Comparison of ENCODE assay signal across 36 cellular contexts in genomic region chr12:113316155-113316554, GRCh38. TPM values are rescaled to one million over a fixed set of nuclear protein-coding genes. Genes with fewer than 3 reads are reported as not detected.
DNase-seq lines count a peak whose midpoint lies in the region; ATAC-seq and TF ChIP-seq lines count a peak whose summit lies in the region.
"Had no signal": no experiment of that assay in that cellular context is flagged by ENCODE, and none has a peak within 500 bp of the region (broad histone marks: within the 10 kb centered on the region; RNA-seq: fewer than 3 reads in every experiment).

No MANE protein-coding gene starts in this region.

- no peaks in the 10 kb centered on the region for H3K27me3 Mint-ChIP-seq in osteocyte (ENCODE audit: unreplicated experiment)
- H3K27me3 Mint-ChIP-seq: activated CD8-positive, alpha-beta T cell treated with anti-CD3 and anti-CD28 coated beads for 36 hours; activated naive CD8-positive, alpha-beta T cell treated with anti-CD3 and anti-CD28 coated beads, Interleukin-2, amount 50 U/mL, for 24 hours; effector memory CD8-positive, alpha-beta T cell; naive B cell; stimulated activated memory B cell treated with anti-CD40 and anti-IgM and Interleukin-4, amounts not matched to agents 10 μg/mL and 1 μg/mL and 100 μg/mL, for 72 hours; T-cell had no signal

- in situ Hi-C loops in brain microvascular endothelial cell (cut with HindIII; ENCODE audit: low pct_ligation_motif_present, low sequenced_read_pairs), result no loop called here

- H3K36me3 ChIP-seq in cardiac muscle cell (no peaks in the 10 kb centered on the region), brain microvascular endothelial cell (replicated peaks) (peaks cover 6% of the 10 kb centered on the region)

- no peak overlapping the region for H3K27ac Mint-ChIP-seq in osteocyte (ENCODE audit: unreplicated experiment)
- H3K27ac Mint-ChIP-seq: activated CD8-positive, alpha-beta T cell treated with anti-CD3 and anti-CD28 coated beads for 36 hours; activated naive CD8-positive, alpha-beta T cell treated with anti-CD3 and anti-CD28 coated beads, Interleukin-2, amount 50 U/mL, for 24 hours; immature natural killer cell; stimulated activated memory B cell treated with anti-CD40 and anti-IgM and Interleukin-4, amounts not matched to agents 10 μg/mL and 1 μg/mL and 100 μg/mL, for 72 hours; T-cell had no signal

- peak; percentile 14 for TF ChIP-seq CTCF in cardiac muscle cell (IDR thresholded peaks at IDR 0.05; ENCODE audit: low read depth, low read length)
- TF ChIP-seq CTCF in NB4 (IDR thresholded peaks at IDR 0.05; ENCODE audit: low read depth, low read length), result peak; percentile 39
- TF ChIP-seq CTCF in brain microvascular endothelial cell (IDR thresholded peaks at IDR 0.05; ENCODE audit: low read depth, low read length, missing control alignments), result peak; percentile 28
- peak; percentile 8 for TF ChIP-seq CTCF in osteocyte (IDR thresholded peaks at IDR 0.05)

- no peaks in the 10 kb centered on the region for H3K27me3 ChIP-seq in cardiac muscle cell
- no peaks in the 10 kb centered on the region for H3K27me3 ChIP-seq in brain microvascular endothelial cell (replicated peaks)
- H3K27me3 ChIP-seq: BLaER1, colonic mucosa, esophagus muscularis mucosa, gastroesophageal sphincter, left lung, right atrium auricular region, spleen had no signal

- H3K27ac ChIP-seq in cardiac muscle cell, result no peak overlapping the region
- no peak overlapping the region for H3K27ac ChIP-seq in brain microvascular endothelial cell
- H3K27ac ChIP-seq: BLaER1, colonic mucosa, esophagus muscularis mucosa, HL-60, left lung, spleen had no signal

- DNase-seq in cardiac muscle cell (ENCODE audit: low read depth in 1 of 2, low spot score in 1 of 2), result no peak
- DNase-seq in left ventricle myocardium superior, result no peak
- DNase-seq in NB4 (ENCODE audit: low read depth), result no peak
- DNase-seq in brain microvascular endothelial cell, result no peak
- DNase-seq in osteocyte (ENCODE audit: extremely low spot score, unreplicated experiment), result no peak
- no peak for DNase-seq in activated CD8-positive, alpha-beta memory T cell treated with anti-CD3 and anti-CD28 coated beads, Interleukin-2, amount 50 U/mL, for 48 hours
- DNase-seq: activated CD4-positive, CD25-positive, alpha-beta regulatory T cell treated with anti-CD3 and anti-CD28 coated beads, Interleukin-2, amount 50 U/mL, for 72 hours; activated CD8-positive, alpha-beta T cell treated with anti-CD3 and anti-CD28 coated beads for 36 hours; activated gamma-delta T cell; activated naive CD8-positive, alpha-beta T cell treated with anti-CD3 and anti-CD28 coated beads, Interleukin-2, amount 50 U/mL, for 24 hours; Caco-2; colonic mucosa; effector memory CD8-positive, alpha-beta T cell; GOT3; hippocampal formation; immature natural killer cell; left lung; naive B cell; NCI-H1092; NCI-H2029; NCI-H2227 treated with DMSO at 0.1 percent for 48 hours; NCI-H774; nucleus accumbens; OCI-M1; SIG-M5; spleen; stimulated activated CD4-positive, alpha-beta T cell treated with anti-CD3 and anti-CD28 coated beads, Interleukin-4, amount 100 ng/mL, for 1 hour; T-cell had no signal

- H3K4me3 Mint-ChIP-seq in osteocyte (ENCODE audit: unreplicated experiment), result no peak overlapping the region
- H3K4me3 Mint-ChIP-seq: activated CD8-positive, alpha-beta T cell treated with anti-CD3 and anti-CD28 coated beads for 36 hours; activated naive CD8-positive, alpha-beta T cell treated with anti-CD3 and anti-CD28 coated beads, Interleukin-2, amount 50 U/mL, for 24 hours; effector memory CD8-positive, alpha-beta T cell; immature natural killer cell; naive B cell; stimulated activated memory B cell treated with anti-CD40 and anti-IgM and Interleukin-4, amounts not matched to agents 10 μg/mL and 1 μg/mL and 100 μg/mL, for 72 hours; T-cell had no signal

- no peak for TF ChIP-seq POLR2A in NB4 (IDR thresholded peaks at IDR 0.05; ENCODE audit: extremely low read depth, insufficient read length)

- no peaks in the 10 kb centered on the region for H3K9me3 ChIP-seq in cardiac muscle cell (ENCODE audit: low read depth)
- H3K9me3 ChIP-seq: Caco-2, colonic mucosa, esophagus muscularis mucosa, gastroesophageal sphincter, left lung, right atrium auricular region, spleen had no signal

- no peaks in the 10 kb centered on the region for H3K9me3 Mint-ChIP-seq in osteocyte (ENCODE audit: unreplicated experiment)
- H3K9me3 Mint-ChIP-seq: activated CD8-positive, alpha-beta T cell treated with anti-CD3 and anti-CD28 coated beads for 36 hours; activated naive CD8-positive, alpha-beta T cell treated with anti-CD3 and anti-CD28 coated beads, Interleukin-2, amount 50 U/mL, for 24 hours; effector memory CD8-positive, alpha-beta T cell; immature natural killer cell; naive B cell; stimulated activated memory B cell treated with anti-CD40 and anti-IgM and Interleukin-4, amounts not matched to agents 10 μg/mL and 1 μg/mL and 100 μg/mL, for 72 hours; T-cell had no signal

- peaks cover 31% of the 10 kb centered on the region for H3K36me3 Mint-ChIP-seq in osteocyte (ENCODE audit: unreplicated experiment)

- ATAC-seq in left ventricle myocardium superior (no peak), HG03521 (IDR thresholded peaks at IDR 0.05; ENCODE audit: unreplicated experiment) (no peak), HG03280 (IDR thresholded peaks at IDR 0.05; ENCODE audit: unreplicated experiment) (no peak)
- ATAC-seq: activated CD8-positive, alpha-beta T cell treated with anti-CD3 and anti-CD28 coated beads for 36 hours; activated naive CD8-positive, alpha-beta T cell treated with anti-CD3 and anti-CD28 coated beads, Interleukin-2, amount 50 U/mL, for 24 hours; effector memory CD8-positive, alpha-beta T cell; left lung; stimulated activated memory B cell treated with anti-CD40 and anti-IgM and Interleukin-4, amounts not matched to agents 10 μg/mL and 1 μg/mL and 100 μg/mL, for 72 hours; T-cell had no signal

- intact Hi-C loops in left ventricle myocardium superior (cut with micrococcal nuclease), result loop anchor here (10.0 kb wide), 1 partner anchor 109 kb away; the partner anchor contains the start of gene SDSL

- H3K4me1 ChIP-seq in cardiac muscle cell (ENCODE audit: low read depth), result no peaks in the 10 kb centered on the region
- H3K4me1 ChIP-seq: Caco-2, colonic mucosa, left lung, right atrium auricular region, spleen had no signal

- no peak overlapping the region for H3K4me3 ChIP-seq in cardiac muscle cell
- no peak overlapping the region for H3K4me3 ChIP-seq in NB4 (ENCODE audit: low read depth, low read length)
- no peak overlapping the region for H3K4me3 ChIP-seq in brain microvascular endothelial cell (ENCODE audit: low read depth, low read length)
- H3K4me3 ChIP-seq: BLaER1, colonic mucosa, esophagus muscularis mucosa, gastroesophageal sphincter, left lung, right atrium auricular region, spleen had no signal

- peaks cover 2% of the 10 kb centered on the region for H3K4me1 Mint-ChIP-seq in osteocyte (ENCODE audit: unreplicated experiment)
- H3K4me1 Mint-ChIP-seq: activated naive CD8-positive, alpha-beta T cell treated with anti-CD3 and anti-CD28 coated beads, Interleukin-2, amount 50 U/mL, for 24 hours; immature natural killer cell; stimulated activated memory B cell treated with anti-CD40 and anti-IgM and Interleukin-4, amounts not matched to agents 10 μg/mL and 1 μg/mL and 100 μg/mL, for 72 hours had no signal

RNA-seq across cellular contexts. Expression of gene SLC8B1, which starts 18.8 kb away (rescaled TPM):
- total RNA-seq in cardiac muscle cell (2.5 and 5.8 TPM in 2 replicates), left ventricle myocardium superior (11.5 TPM), osteocyte (41.0 and 45.6 TPM in 2 replicates)
- polyA plus RNA-seq in cardiac muscle cell, result 4.0 and 4.3 TPM in 2 replicates

RNA-seq across cellular contexts. Expression of gene PLBD2, which starts 42.2 kb away (rescaled TPM):
- total RNA-seq in cardiac muscle cell, result 11.7 and 14.3 TPM in 2 replicates
- polyA plus RNA-seq in cardiac muscle cell, result 13.6 and 17.3 TPM in 2 replicates
- 34.4 TPM for total RNA-seq in left ventricle myocardium superior
- total RNA-seq in osteocyte, result 103 and 109 TPM in 2 replicates
